In genomic region chr11:31797227-31798056, GRCh38 we compare ENCODE assay signal across 1 cellular context.
TF ChIP-seq lines count a peak whose summit lies in the region.

No MANE protein-coding gene starts in this region.

TF ChIP-seq in GM23338, 12 proteins besides CTCF, POLR2A, EP300 and RAD21 (continued from another document):
- no peak for TF ChIP-seq REST (IDR thresholded peaks at IDR 0.05; ENCODE audit: unreplicated experiment)
- TF ChIP-seq EZH2 (IDR thresholded peaks at IDR 0.05; ENCODE audit: low read depth, unreplicated experiment): peak; percentile 93
